In genomic region chr16:81238296-81239011, GRCh38 we compare ENCODE assay signal across 8 cellular contexts. TPM values are rescaled to one million over a fixed set of nuclear protein-coding genes. Genes with fewer than 3 reads are reported as not detected.
A peak's percentile ranks its signal among the peaks of the same experiment; 100 is the strongest.
DNase-seq lines count a peak whose midpoint lies in the region; ATAC-seq and TF ChIP-seq lines count a peak whose summit lies in the region.

TSS of gene BCO1 (plus strand) at chr16:81238689. CDS start at chr16:81238909, 220 bp downstream.

- intact Hi-C loops in heart left ventricle (cut with DNase I) = loop anchor here in 1 of 10 donors (1.0 kb wide), 1 partner anchor 28 kb away; no protein-coding TSS in a partner anchor
- intact Hi-C loops in cardiac septum (cut with DNase I) = no loop called here

- no peak for DNase-seq in heart left ventricle
- DNase-seq in cardiac septum (ENCODE audit: low spot score) = no peak
- DNase-seq in NCI-H82 (lab: John Stamatoyannopoulos, UW) = peak; percentile 97
- DNase-seq in epithelial cell of proximal tubule (ENCODE audit: low read depth) = peak; percentile 83
- DNase-seq in SW 1271 (lab: John Stamatoyannopoulos, UW) = no peak
- no peak for DNase-seq in T-helper 2 cell

- WGBS in heart left ventricle, 4 donors = 14 to 19% (median 18%) methylated on average over 10 of the region's 10 CpGs

- no peaks in the 10 kb centered on the region for H3K36me3 ChIP-seq in heart left ventricle
- H3K36me3 ChIP-seq in neuron (ENCODE audit: insufficient read depth, low read length) = no peaks in the 10 kb centered on the region

- TF ChIP-seq CTCF in heart left ventricle (IDR thresholded peaks at IDR 0.05) = no peak
- no peak for TF ChIP-seq CTCF in epithelial cell of proximal tubule (conservative IDR thresholded peaks at IDR 0.05; ENCODE audit: low read depth, low read length)

- ATAC-seq in heart left ventricle (peak in 1 of 4 donors; percentile 6), GM21576 (IDR thresholded peaks at IDR 0.05; ENCODE audit: unreplicated experiment) (no peak)

- no peaks in the 10 kb centered on the region for H3K27me3 ChIP-seq in heart left ventricle
- no peaks in the 10 kb centered on the region for H3K27me3 ChIP-seq in neuron (ENCODE audit: insufficient read depth, low read length)

- peak within 1 kb of the TSS in 11 of 12 donors; percentile 4 to 81 (median 56) for H3K27ac ChIP-seq in heart left ventricle

- peak within 1 kb of the TSS; percentile 89 for H2AFZ ChIP-seq in neuron (ENCODE audit: low read depth, low read length)

- TF ChIP-seq POLR2A in heart left ventricle (IDR thresholded peaks at IDR 0.05) = no peak

- peak within 1 kb of the TSS in 10 of 12 donors; percentile 13 to 48 (median 34) for H3K4me3 ChIP-seq in heart left ventricle
- H3K4me3 ChIP-seq in epithelial cell of proximal tubule (ENCODE audit: low read depth, low read length) = peak within 1 kb of the TSS; percentile 66
- peak within 1 kb of the TSS; percentile 30 for H3K4me3 ChIP-seq in neuron (ENCODE audit: low read length)

- H3K4me1 ChIP-seq in heart left ventricle = peaks cover 0 to 19% (median 2%) of the 10 kb centered on the region in 12 donors
- H3K4me1 ChIP-seq in neuron (ENCODE audit: insufficient read depth, low read length) = peaks cover 19% of the 10 kb centered on the region

- H3K9me3 ChIP-seq in heart left ventricle (no peaks in the 10 kb centered on the region), neuron (ENCODE audit: low read length) (no peaks in the 10 kb centered on the region)

RNA-seq across cellular contexts. Expression of gene BCO1, which starts in this region (rescaled TPM):
- total RNA-seq in heart left ventricle (under 1 TPM in 2 of 9 donors, not detected in 7; 0.70 to 0.75 TPM), cardiac septum (not detected), epithelial cell of proximal tubule (0.58 and 2.7 TPM in 2 replicates)
- not detected for polyA plus RNA-seq in heart left ventricle

Comparison
In these comparisons a context has a peak if more than half of its experiments do, and no peak if none do; other contexts are left out.
1. DNase-seq: peak in NCI-H82 (single experiment) and epithelial cell of proximal tubule (single experiment); none in heart left ventricle (0 of 5), cardiac septum (single experiment), SW 1271 (0 of 2) and T-helper 2 cell (0 of 5).
2. Peak in every context shown above with its lines, with median percentiles within 50 percentile points of each other: H3K4me3 ChIP-seq.